ENCODE assay signal across 21 cellular contexts in genomic region chr7:47236480-47237208, GRCh38.
"Had no signal": no experiment of that assay in that cellular context is flagged by ENCODE, and none has a peak within 500 bp of the region (broad histone marks: within the 10 kb centered on the region; RNA-seq: fewer than 3 reads in every experiment).

No MANE protein-coding gene starts in this region.

- H3K36me3 ChIP-seq: adrenal gland, brain microvascular endothelial cell, upper lobe of left lung had no signal

- DNase-seq: activated CD4-positive, alpha-beta T cell treated with anti-CD3 and anti-CD28 coated beads, Interleukin-2, amount 50 U/mL, for 1 hour; activated CD8-positive, alpha-beta T cell treated with anti-CD3 and anti-CD28 coated beads for 36 hours; activated naive CD4-positive, alpha-beta T cell; activated T-cell treated with anti-CD3 and anti-CD28 coated beads, Interleukin-2, amount 50 U/mL, for 48 hours; adrenal gland; brain microvascular endothelial cell; caudate nucleus; foreskin fibroblast; islet precursor cell; mammary epithelial cell; naive thymus-derived CD4-positive, alpha-beta T cell; nucleus accumbens; right cardiac atrium; SK-N-SH; stimulated activated CD4-positive, alpha-beta T cell treated with anti-CD3 and anti-CD28 coated beads, Interleukin-2, amount 100 ng/mL, for 48 hours; stimulated activated naive CD8-positive, alpha-beta T cell treated with anti-CD3 and anti-CD28 coated beads, Interleukin-15, Interleukin-2, amounts not matched to agents 100 U/mL and 50 U/mL, for 24 hours; T-helper 17 cell; T1000; upper lobe of left lung had no signal

- H3K9me3 ChIP-seq: adrenal gland, SK-N-SH, upper lobe of left lung had no signal

- H3K27ac ChIP-seq: adrenal gland, brain microvascular endothelial cell, parathyroid adenoma, upper lobe of left lung had no signal

- H3K4me3 ChIP-seq: adrenal gland, upper lobe of left lung had no signal

- H3K9me3 Mint-ChIP-seq: activated CD8-positive, alpha-beta T cell treated with anti-CD3 and anti-CD28 coated beads for 36 hours; naive thymus-derived CD4-positive, alpha-beta T cell had no signal

- H3K4me3 Mint-ChIP-seq: activated CD8-positive, alpha-beta T cell treated with anti-CD3 and anti-CD28 coated beads for 36 hours; activated naive CD8-positive, alpha-beta T cell; naive thymus-derived CD4-positive, alpha-beta T cell; T-helper 17 cell had no signal

- H3K27me3 Mint-ChIP-seq: activated naive CD8-positive, alpha-beta T cell; T-helper 17 cell had no signal

- H3K27me3 ChIP-seq: adrenal gland, brain microvascular endothelial cell, upper lobe of left lung had no signal

- ATAC-seq: activated CD8-positive, alpha-beta T cell treated with anti-CD3 and anti-CD28 coated beads for 36 hours; naive thymus-derived CD4-positive, alpha-beta T cell; stimulated activated naive CD8-positive, alpha-beta T cell treated with anti-CD3 and anti-CD28 coated beads, Interleukin-15, Interleukin-2, amounts not matched to agents 100 U/mL and 50 U/mL, for 24 hours; T-helper 17 cell had no signal

- H3K27ac Mint-ChIP-seq: activated CD8-positive, alpha-beta T cell treated with anti-CD3 and anti-CD28 coated beads for 36 hours; activated naive CD8-positive, alpha-beta T cell; naive thymus-derived CD4-positive, alpha-beta T cell; T-helper 17 cell had no signal

- H3K4me1 Mint-ChIP-seq: naive thymus-derived CD4-positive, alpha-beta T cell; T-helper 17 cell had no signal

- H3K36me3 Mint-ChIP-seq: activated naive CD8-positive, alpha-beta T cell; naive thymus-derived CD4-positive, alpha-beta T cell had no signal
